In genomic region chr17:50863221-50863843, GRCh38 we compare ENCODE assay signal across 1 cellular context.
TF ChIP-seq lines count a peak whose summit lies in the region.

No MANE protein-coding gene starts in this region.

TF ChIP-seq in HepG2, 621 proteins besides CTCF, POLR2A, EP300 and RAD21 (continued from another document and continues in another):
- TF ChIP-seq, protein P1, sequence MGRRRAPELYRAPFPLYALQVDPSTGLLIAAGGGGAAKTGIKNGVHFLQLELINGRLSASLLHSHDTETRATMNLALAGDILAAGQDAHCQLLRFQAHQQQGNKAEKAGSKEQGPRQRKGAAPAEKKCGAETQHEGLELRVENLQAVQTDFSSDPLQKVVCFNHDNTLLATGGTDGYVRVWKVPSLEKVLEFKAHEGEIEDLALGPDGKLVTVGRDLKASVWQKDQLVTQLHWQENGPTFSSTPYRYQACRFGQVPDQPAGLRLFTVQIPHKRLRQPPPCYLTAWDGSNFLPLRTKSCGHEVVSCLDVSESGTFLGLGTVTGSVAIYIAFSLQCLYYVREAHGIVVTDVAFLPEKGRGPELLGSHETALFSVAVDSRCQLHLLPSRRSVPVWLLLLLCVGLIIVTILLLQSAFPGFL (CRISPR knock-in tag; IDR thresholded peaks at IDR 0.05): no peak
- TF ChIP-seq ZNF30 (CRISPR knock-in tag; IDR thresholded peaks at IDR 0.05): no peak
- no peak for TF ChIP-seq ZNF282 (IDR thresholded peaks at IDR 0.05; ENCODE audit: partially characterized antibody)
- peak; percentile 55; the same call in 1 of the 2 replicates for TF ChIP-seq TBX2 (CRISPR knock-in tag; IDR thresholded peaks at IDR 0.05; ENCODE audit: borderline replicate concordance)
- no peak for TF ChIP-seq ZNF10 (CRISPR knock-in tag; IDR thresholded peaks at IDR 0.05; ENCODE audit: borderline replicate concordance, low read depth)
- TF ChIP-seq ZNF574 (CRISPR knock-in tag; IDR thresholded peaks at IDR 0.05): 0 out of 2 replicates have a peak, but pooled peaks have one; percentile 37
- peak; percentile 58; the same call in 1 of the 2 replicates for TF ChIP-seq HDAC1 (CRISPR knock-in tag; IDR thresholded peaks at IDR 0.05)
- no peak for TF ChIP-seq ZNF547 (CRISPR knock-in tag; IDR thresholded peaks at IDR 0.05)
- no peak for TF ChIP-seq ZNF383 (CRISPR knock-in tag; IDR thresholded peaks at IDR 0.05; ENCODE audit: borderline replicate concordance)
- no peak; the same call in 1 of the 2 replicates for TF ChIP-seq GATAD2A (CRISPR knock-in tag; IDR thresholded peaks at IDR 0.05)
- TF ChIP-seq ZNF543 (CRISPR knock-in tag; IDR thresholded peaks at IDR 0.05): no peak
- TF ChIP-seq ZNF704 (CRISPR knock-in tag; IDR thresholded peaks at IDR 0.05; ENCODE audit: borderline replicate concordance): no peak
- no peak for TF ChIP-seq IKZF1 (IDR thresholded peaks at IDR 0.05)
- no peak for TF ChIP-seq FOXA1 (IDR thresholded peaks at IDR 0.05)
- no peak for TF ChIP-seq FOXA1 (CRISPR knock-in tag; IDR thresholded peaks at IDR 0.05)
- TF ChIP-seq, protein P2, sequence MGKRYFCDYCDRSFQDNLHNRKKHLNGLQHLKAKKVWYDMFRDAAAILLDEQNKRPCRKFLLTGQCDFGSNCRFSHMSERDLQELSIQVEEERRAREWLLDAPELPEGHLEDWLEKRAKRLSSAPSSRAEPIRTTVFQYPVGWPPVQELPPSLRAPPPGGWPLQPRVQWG (CRISPR knock-in tag; IDR thresholded peaks at IDR 0.05; ENCODE audit: borderline replicate concordance, low read depth): no peak
- peak; percentile 24 for TF ChIP-seq ARID5B (CRISPR knock-in tag; IDR thresholded peaks at IDR 0.05)
- no peak for TF ChIP-seq RARG (CRISPR knock-in tag; IDR thresholded peaks at IDR 0.05; ENCODE audit: low read depth)
- no peak for TF ChIP-seq CENPX (CRISPR knock-in tag; IDR thresholded peaks at IDR 0.05)
- no peak for TF ChIP-seq SUZ12 (IDR thresholded peaks at IDR 0.05; ENCODE audit: low read depth, low read length)
- TF ChIP-seq, protein P3, sequence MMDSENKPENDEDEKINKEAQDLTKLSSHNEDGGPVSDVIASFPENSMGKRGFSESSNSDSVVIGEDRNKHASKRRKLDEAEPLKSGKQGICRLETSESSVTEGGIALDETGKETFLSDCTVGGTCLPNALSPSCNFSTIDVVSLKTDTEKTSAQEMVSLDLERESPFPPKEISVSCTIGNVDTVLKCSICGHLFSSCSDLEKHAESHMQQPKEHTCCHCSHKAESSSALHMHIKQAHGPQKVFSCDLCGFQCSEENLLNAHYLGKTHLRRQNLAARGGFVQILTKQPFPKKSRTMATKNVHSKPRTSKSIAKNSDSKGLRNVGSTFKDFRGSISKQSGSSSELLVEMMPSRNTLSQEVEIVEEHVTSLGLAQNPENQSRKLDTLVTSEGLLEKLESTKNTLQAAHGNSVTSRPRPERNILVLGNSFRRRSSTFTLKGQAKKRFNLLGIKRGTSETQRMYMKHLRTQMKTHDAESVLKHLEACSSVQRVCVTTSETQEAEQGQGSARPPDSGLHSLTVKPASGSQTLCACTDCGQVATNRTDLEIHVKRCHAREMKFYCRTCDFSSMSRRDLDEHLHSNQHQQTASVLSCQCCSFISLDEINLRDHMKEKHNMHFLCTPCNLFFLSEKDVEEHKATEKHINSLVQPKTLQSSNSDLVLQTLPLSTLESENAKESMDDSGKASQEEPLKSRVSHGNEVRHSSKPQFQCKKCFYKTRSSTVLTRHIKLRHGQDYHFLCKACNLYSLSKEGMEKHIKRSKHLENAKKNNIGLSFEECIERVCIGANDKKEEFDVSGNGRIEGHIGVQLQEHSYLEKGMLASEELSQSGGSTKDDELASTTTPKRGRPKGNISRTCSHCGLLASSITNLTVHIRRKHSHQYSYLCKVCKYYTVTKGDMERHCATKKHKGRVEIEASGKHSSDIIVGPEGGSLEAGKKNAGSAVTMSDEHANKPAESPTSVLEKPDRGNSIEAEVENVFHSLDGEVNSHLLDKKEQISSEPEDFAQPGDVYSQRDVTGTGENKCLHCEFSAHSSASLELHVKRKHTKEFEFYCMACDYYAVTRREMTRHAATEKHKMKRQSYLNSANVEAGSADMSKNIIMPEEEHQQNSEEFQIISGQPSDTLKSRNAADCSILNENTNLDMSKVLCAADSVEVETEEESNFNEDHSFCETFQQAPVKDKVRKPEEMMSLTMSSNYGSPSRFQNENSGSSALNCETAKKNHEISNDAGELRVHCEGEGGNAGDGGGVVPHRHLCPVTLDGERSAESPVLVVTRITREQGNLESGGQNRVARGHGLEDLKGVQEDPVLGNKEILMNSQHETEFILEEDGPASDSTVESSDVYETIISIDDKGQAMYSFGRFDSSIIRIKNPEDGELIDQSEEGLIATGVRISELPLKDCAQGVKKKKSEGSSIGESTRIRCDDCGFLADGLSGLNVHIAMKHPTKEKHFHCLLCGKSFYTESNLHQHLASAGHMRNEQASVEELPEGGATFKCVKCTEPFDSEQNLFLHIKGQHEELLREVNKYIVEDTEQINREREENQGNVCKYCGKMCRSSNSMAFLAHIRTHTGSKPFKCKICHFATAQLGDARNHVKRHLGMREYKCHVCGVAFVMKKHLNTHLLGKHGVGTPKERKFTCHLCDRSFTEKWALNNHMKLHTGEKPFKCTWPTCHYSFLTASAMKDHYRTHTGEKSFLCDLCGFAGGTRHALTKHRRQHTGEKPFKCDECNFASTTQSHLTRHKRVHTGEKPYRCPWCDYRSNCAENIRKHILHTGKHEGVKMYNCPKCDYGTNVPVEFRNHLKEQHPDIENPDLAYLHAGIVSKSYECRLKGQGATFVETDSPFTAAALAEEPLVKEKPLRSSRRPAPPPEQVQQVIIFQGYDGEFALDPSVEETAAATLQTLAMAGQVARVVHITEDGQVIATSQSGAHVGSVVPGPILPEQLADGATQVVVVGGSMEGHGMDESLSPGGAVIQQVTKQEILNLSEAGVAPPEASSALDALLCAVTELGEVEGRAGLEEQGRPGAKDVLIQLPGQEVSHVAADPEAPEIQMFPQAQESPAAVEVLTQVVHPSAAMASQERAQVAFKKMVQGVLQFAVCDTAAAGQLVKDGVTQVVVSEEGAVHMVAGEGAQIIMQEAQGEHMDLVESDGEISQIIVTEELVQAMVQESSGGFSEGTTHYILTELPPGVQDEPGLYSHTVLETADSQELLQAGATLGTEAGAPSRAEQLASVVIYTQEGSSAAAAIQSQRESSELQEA (CRISPR knock-in tag; IDR thresholded peaks at IDR 0.05; ENCODE audit: not compliant biosample characterization): no peak
- TF ChIP-seq, protein P4, sequence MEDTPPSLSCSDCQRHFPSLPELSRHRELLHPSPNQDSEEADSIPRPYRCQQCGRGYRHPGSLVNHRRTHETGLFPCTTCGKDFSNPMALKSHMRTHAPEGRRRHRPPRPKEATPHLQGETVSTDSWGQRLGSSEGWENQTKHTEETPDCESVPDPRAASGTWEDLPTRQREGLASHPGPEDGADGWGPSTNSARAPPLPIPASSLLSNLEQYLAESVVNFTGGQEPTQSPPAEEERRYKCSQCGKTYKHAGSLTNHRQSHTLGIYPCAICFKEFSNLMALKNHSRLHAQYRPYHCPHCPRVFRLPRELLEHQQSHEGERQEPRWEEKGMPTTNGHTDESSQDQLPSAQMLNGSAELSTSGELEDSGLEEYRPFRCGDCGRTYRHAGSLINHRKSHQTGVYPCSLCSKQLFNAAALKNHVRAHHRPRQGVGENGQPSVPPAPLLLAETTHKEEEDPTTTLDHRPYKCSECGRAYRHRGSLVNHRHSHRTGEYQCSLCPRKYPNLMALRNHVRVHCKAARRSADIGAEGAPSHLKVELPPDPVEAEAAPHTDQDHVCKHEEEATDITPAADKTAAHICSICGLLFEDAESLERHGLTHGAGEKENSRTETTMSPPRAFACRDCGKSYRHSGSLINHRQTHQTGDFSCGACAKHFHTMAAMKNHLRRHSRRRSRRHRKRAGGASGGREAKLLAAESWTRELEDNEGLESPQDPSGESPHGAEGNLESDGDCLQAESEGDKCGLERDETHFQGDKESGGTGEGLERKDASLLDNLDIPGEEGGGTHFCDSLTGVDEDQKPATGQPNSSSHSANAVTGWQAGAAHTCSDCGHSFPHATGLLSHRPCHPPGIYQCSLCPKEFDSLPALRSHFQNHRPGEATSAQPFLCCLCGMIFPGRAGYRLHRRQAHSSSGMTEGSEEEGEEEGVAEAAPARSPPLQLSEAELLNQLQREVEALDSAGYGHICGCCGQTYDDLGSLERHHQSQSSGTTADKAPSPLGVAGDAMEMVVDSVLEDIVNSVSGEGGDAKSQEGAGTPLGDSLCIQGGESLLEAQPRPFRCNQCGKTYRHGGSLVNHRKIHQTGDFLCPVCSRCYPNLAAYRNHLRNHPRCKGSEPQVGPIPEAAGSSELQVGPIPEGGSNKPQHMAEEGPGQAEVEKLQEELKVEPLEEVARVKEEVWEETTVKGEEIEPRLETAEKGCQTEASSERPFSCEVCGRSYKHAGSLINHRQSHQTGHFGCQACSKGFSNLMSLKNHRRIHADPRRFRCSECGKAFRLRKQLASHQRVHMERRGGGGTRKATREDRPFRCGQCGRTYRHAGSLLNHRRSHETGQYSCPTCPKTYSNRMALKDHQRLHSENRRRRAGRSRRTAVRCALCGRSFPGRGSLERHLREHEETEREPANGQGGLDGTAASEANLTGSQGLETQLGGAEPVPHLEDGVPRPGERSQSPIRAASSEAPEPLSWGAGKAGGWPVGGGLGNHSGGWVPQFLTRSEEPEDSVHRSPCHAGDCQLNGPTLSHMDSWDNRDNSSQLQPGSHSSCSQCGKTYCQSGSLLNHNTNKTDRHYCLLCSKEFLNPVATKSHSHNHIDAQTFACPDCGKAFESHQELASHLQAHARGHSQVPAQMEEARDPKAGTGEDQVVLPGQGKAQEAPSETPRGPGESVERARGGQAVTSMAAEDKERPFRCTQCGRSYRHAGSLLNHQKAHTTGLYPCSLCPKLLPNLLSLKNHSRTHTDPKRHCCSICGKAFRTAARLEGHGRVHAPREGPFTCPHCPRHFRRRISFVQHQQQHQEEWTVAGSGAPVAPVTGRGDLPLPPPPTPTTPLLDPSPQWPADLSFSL (CRISPR knock-in tag; IDR thresholded peaks at IDR 0.05): no peak
- TF ChIP-seq ZNF652 (CRISPR knock-in tag; IDR thresholded peaks at IDR 0.05; ENCODE audit: borderline replicate concordance, low read depth): no peak; the same call in 1 of the 2 replicates
- TF ChIP-seq PHB2 (IDR thresholded peaks at IDR 0.05; ENCODE audit: partially characterized antibody): no peak
- TF ChIP-seq PRMT3 (CRISPR knock-in tag; IDR thresholded peaks at IDR 0.05; ENCODE audit: borderline replicate concordance, low read depth): no peak
- no peak for TF ChIP-seq MXD4 (CRISPR knock-in tag; IDR thresholded peaks at IDR 0.05)
- TF ChIP-seq RAD51 (IDR thresholded peaks at IDR 0.05; ENCODE audit: borderline replicate concordance): no peak
- TF ChIP-seq SP4 (CRISPR knock-in tag; IDR thresholded peaks at IDR 0.05): no peak
- no peak for TF ChIP-seq KLF11 (CRISPR knock-in tag; IDR thresholded peaks at IDR 0.05)
- 0 out of 2 replicates have a peak, but pooled peaks have one; percentile 20 for TF ChIP-seq NR2C2 (CRISPR knock-in tag; IDR thresholded peaks at IDR 0.05; ENCODE audit: borderline replicate concordance)
- TF ChIP-seq ZFP41 (CRISPR knock-in tag; IDR thresholded peaks at IDR 0.05; ENCODE audit: borderline replicate concordance): no peak
- no peak for TF ChIP-seq NKX3-1 (CRISPR knock-in tag; IDR thresholded peaks at IDR 0.05)
- TF ChIP-seq ZSCAN31 (CRISPR knock-in tag; IDR thresholded peaks at IDR 0.05; ENCODE audit: low read depth): no peak; the same call in 1 of the 2 replicates
- TF ChIP-seq ZNF101 (CRISPR knock-in tag; IDR thresholded peaks at IDR 0.05; ENCODE audit: borderline replicate concordance, low read depth): no peak
- TF ChIP-seq ZNF557 (CRISPR knock-in tag; IDR thresholded peaks at IDR 0.05): no peak
- TF ChIP-seq FOXJ3 (CRISPR knock-in tag; IDR thresholded peaks at IDR 0.05; ENCODE audit: borderline replicate concordance): no peak
